28 cellular contexts compared by ENCODE assay signal in genomic region chr15:46394463-46394862, GRCh38.
"Had no signal": no experiment of that assay in that cellular context is flagged by ENCODE, and none has a peak within 500 bp of the region (broad histone marks: within the 10 kb centered on the region; RNA-seq: fewer than 3 reads in every experiment).

No MANE protein-coding gene starts in this region.

- ATAC-seq: heart right ventricle, left colon, left ventricle myocardium superior, lower lobe of right lung, natural killer cell, sciatic nerve had no signal

- H3K4me1 Mint-ChIP-seq: natural killer cell had no signal

- H3K4me1 ChIP-seq: esophagus squamous epithelium, heart right ventricle, lower lobe of right lung, prostate gland, right atrium auricular region, stomach, thyroid gland had no signal

- H3K4me3 ChIP-seq: coronary artery, esophagus squamous epithelium, heart right ventricle, lower lobe of right lung, prostate gland, right atrium auricular region, smooth muscle cell, stomach, thyroid gland had no signal

- H3K36me3 ChIP-seq: esophagus squamous epithelium, heart right ventricle, lower lobe of right lung, prostate gland, right atrium auricular region, stomach, thyroid gland had no signal

- H3K27ac ChIP-seq: coronary artery, esophagus squamous epithelium, heart right ventricle, lower lobe of right lung, prostate gland, right atrium auricular region, stomach, thyroid gland had no signal

- H3K27ac Mint-ChIP-seq: natural killer cell, type B pancreatic cell had no signal

- H3K27me3 ChIP-seq: esophagus squamous epithelium, heart right ventricle, right atrium auricular region, stomach, thyroid gland had no signal

- H3K9me3 Mint-ChIP-seq: type B pancreatic cell had no signal

- H3K9me3 ChIP-seq: prostate gland, thyroid gland had no signal

- DNase-seq: dermis blood vessel endothelial cell; effector memory CD4-positive, alpha-beta T cell; erythroblast; esophagus squamous epithelium; foreskin melanocyte; glutamatergic neuron; heart right ventricle; hippocampal formation; kidney glomerular epithelial cell; left colon; left ventricle myocardium superior; lower lobe of right lung; natural killer cell; nucleus accumbens; stimulated activated CD4-positive, alpha-beta T cell treated with anti-CD3 and anti-CD28 coated beads, Interleukin-12 subunit alpha, Interleukin-12 subunit beta, amount 100 ng/mL, for 4 hours; stimulated activated CD4-positive, alpha-beta T cell treated with anti-CD3 and anti-CD28 coated beads, Interleukin-1b, Interleukin-23, amount 100 ng/mL, for 48 hours; stimulated activated CD4-positive, alpha-beta T cell treated with anti-CD3 and anti-CD28 coated beads, Interleukin-4, amount 100 ng/mL, for 1 hour; stimulated activated CD8-positive, alpha-beta memory T cell treated with anti-CD3 and anti-CD28 coated beads, Interleukin-4, amount 100 ng/mL, for 48 hours; stimulated activated naive CD4-positive, alpha-beta T cell treated with Interleukin-2 at 50 U/mL for 16 hours; stomach; thyroid gland had no signal

- H3K27me3 Mint-ChIP-seq: type B pancreatic cell had no signal

- H3K4me3 Mint-ChIP-seq: natural killer cell, neural crest cell, type B pancreatic cell had no signal

- H3K36me3 Mint-ChIP-seq: type B pancreatic cell had no signal
